In genomic region chr18:11980148-11980554, GRCh38 we compare ENCODE assay signal across 1 cellular context.
TF ChIP-seq lines count a peak whose summit lies in the region.

No MANE protein-coding gene starts in this region.

TF ChIP-seq in HepG2, 621 proteins besides CTCF, POLR2A, EP300 and RAD21 (continued from another document):
- TF ChIP-seq ZNF609 (CRISPR knock-in tag; IDR thresholded peaks at IDR 0.05; ENCODE audit: borderline replicate concordance) (no peak), ONECUT2 (CRISPR knock-in tag; IDR thresholded peaks at IDR 0.05) (no peak), MATR3 (CRISPR knock-in tag; IDR thresholded peaks at IDR 0.05) (no peak), CEBPG (CRISPR knock-in tag; IDR thresholded peaks at IDR 0.05) (no peak), ZNF430 (CRISPR knock-in tag; IDR thresholded peaks at IDR 0.05) (no peak), ZSCAN30 (CRISPR knock-in tag; IDR thresholded peaks at IDR 0.05) (0 out of 2 replicates have a peak, but pooled peaks have one; percentile 55), ZNF17 (CRISPR knock-in tag; IDR thresholded peaks at IDR 0.05) (peak; percentile 80; the same call in 1 of the 2 replicates), GATAD1 (CRISPR knock-in tag; IDR thresholded peaks at IDR 0.05) (no peak), NCOA5 (CRISPR knock-in tag; IDR thresholded peaks at IDR 0.05) (no peak), IKZF1 (IDR thresholded peaks at IDR 0.05) (no peak), E2F1 (CRISPR knock-in tag; IDR thresholded peaks at IDR 0.05) (no peak), SRSF4 (IDR thresholded peaks at IDR 0.05; ENCODE audit: low read depth, low read length, poor library complexity, severe bottlenecking) (no peak), FOXO4 (CRISPR knock-in tag; conservative IDR thresholded peaks at IDR 0.05) (no peak), ATF7-NPFF (CRISPR knock-in tag; IDR thresholded peaks at IDR 0.05; ENCODE audit: low read depth) (no peak), HDAC2 (CRISPR knock-in tag; IDR thresholded peaks at IDR 0.05) (0 out of 2 replicates have a peak, but pooled peaks have one; percentile 4), EEA1 (CRISPR knock-in tag; IDR thresholded peaks at IDR 0.05; ENCODE audit: borderline replicate concordance) (0 out of 2 replicates have a peak, but pooled peaks have one; percentile 63), CREB1 (IDR thresholded peaks at IDR 0.05) (no peak), CREB1 (CRISPR knock-in tag; IDR thresholded peaks at IDR 0.05) (no peak), CREM (IDR thresholded peaks at IDR 0.05) (0 out of 2 replicates have a peak, but pooled peaks have one; percentile 12), CREM (CRISPR knock-in tag; IDR thresholded peaks at IDR 0.05) (no peak), PCBP2 (optimal IDR thresholded peaks at IDR 0.05; ENCODE audit: low read depth, low read length, poor library complexity, severe bottlenecking) (no peak), ZNF841 (CRISPR knock-in tag; IDR thresholded peaks at IDR 0.05; ENCODE audit: borderline replicate concordance) (no peak), ELF3 (CRISPR knock-in tag; IDR thresholded peaks at IDR 0.05) (0 out of 2 replicates have a peak, but pooled peaks have one; percentile 4), MEIS1 (CRISPR knock-in tag; IDR thresholded peaks at IDR 0.05; ENCODE audit: borderline replicate concordance) (no peak), FOXA3 (CRISPR knock-in tag; IDR thresholded peaks at IDR 0.05) (peak; percentile 26; the same call in 1 of the 2 replicates), NR2C2 (CRISPR knock-in tag; IDR thresholded peaks at IDR 0.05; ENCODE audit: borderline replicate concordance) (no peak), ARID3A (IDR thresholded peaks at IDR 0.05; ENCODE audit: low read depth, low read length) (no peak), ELF1 (CRISPR knock-in tag; IDR thresholded peaks at IDR 0.05) (no peak), ZNF629 (CRISPR knock-in tag; conservative IDR thresholded peaks at IDR 0.05) (no peak), WIZ (CRISPR knock-in tag; IDR thresholded peaks at IDR 0.05) (0 out of 2 replicates have a peak, but pooled peaks have one; percentile 65), GLMP (CRISPR knock-in tag; IDR thresholded peaks at IDR 0.05; ENCODE audit: borderline replicate concordance) (no peak), RARG (CRISPR knock-in tag; IDR thresholded peaks at IDR 0.05; ENCODE audit: low read depth) (peak; percentile 84; the same call in 1 of the 2 replicates), GATAD2A (CRISPR knock-in tag; IDR thresholded peaks at IDR 0.05) (peak; percentile 26; the same call in 1 of the 2 replicates), FOXJ3 (CRISPR knock-in tag; IDR thresholded peaks at IDR 0.05; ENCODE audit: borderline replicate concordance) (peak; percentile 58; the same call in 1 of the 2 replicates), GMEB1 (CRISPR knock-in tag; IDR thresholded peaks at IDR 0.05; ENCODE audit: borderline replicate concordance) (no peak), PHF21A (CRISPR knock-in tag; IDR thresholded peaks at IDR 0.05) (no peak), ZNF18 (CRISPR knock-in tag; IDR thresholded peaks at IDR 0.05; ENCODE audit: insufficient replicate concordance) (peak; percentile 88), NR2F6 (IDR thresholded peaks at IDR 0.05) (peak; percentile 55; the same call in 1 of the 2 replicates), NR2F6 (CRISPR knock-in tag; IDR thresholded peaks at IDR 0.05) (peak; percentile 22; the same call in 1 of the 2 replicates)
